Comparison of ENCODE assay signal across 8 cellular contexts in the genomic region with DNA sequence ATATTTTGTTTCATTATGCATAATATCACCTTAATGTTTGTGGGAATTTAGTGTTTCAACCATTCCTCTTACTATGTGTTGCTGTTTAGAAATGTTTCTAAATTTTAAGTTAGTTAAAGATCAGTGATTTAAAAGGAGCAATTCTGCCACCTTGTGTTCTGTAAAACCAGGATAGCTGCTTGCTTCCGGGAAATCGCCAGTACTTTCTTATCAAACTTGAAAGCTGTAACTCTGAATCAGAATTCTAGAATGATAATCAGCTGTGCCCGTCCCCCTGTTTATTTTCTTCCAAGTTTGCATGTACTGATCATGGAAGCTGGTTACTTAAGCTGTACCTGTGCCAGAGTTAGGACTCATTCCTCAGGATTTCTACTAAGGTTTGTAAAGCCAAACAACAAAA.
DNase-seq lines count a peak whose midpoint lies in the region; ATAC-seq and TF ChIP-seq lines count a peak whose summit lies in the region.

No MANE protein-coding gene starts in this region.

- no peak overlapping the region for H4K8ac ChIP-seq in mesendoderm (ENCODE audit: low read depth, low read length)

- no peak overlapping the region for H2BK5ac ChIP-seq in mesendoderm (ENCODE audit: low read length)

- TF ChIP-seq CTCF in GM20000 (IDR thresholded peaks at IDR 0.05; ENCODE audit: extremely low read depth, missing control alignments) = no peak

- H3K27ac ChIP-seq in mesendoderm (ENCODE audit: low read depth, low read length) = no peak overlapping the region

- no peak overlapping the region for H3K4me2 ChIP-seq in mesendoderm (ENCODE audit: low read length)

- no peak overlapping the region for H2BK120ac ChIP-seq in mesendoderm (ENCODE audit: low read depth, low read length)

- no peak overlapping the region for H3K4ac ChIP-seq in mesendoderm (ENCODE audit: low read depth, low read length)

- no peaks in the 10 kb centered on the region for H3K27me3 ChIP-seq in mesendoderm (ENCODE audit: insufficient read depth, low read length, poor library complexity)

- no peak overlapping the region for H2BK15ac ChIP-seq in mesendoderm (replicated peaks; ENCODE audit: low read depth)

- H3K9ac ChIP-seq in mesendoderm (ENCODE audit: low read length) = no peak overlapping the region

- no peaks in the 10 kb centered on the region for H3K4me1 ChIP-seq in mesendoderm (ENCODE audit: control insufficient read depth, low read depth, low read length)

- ATAC-seq in stimulated activated naive CD8-positive, alpha-beta T cell treated with anti-CD3 and anti-CD28 coated beads, Interleukin-15, Interleukin-2, amounts not matched to agents 100 U/mL and 50 U/mL, for 24 hours = no peak
- no peak for ATAC-seq in GM21528 (IDR thresholded peaks at IDR 0.05; ENCODE audit: low FRiP score, unreplicated experiment)

- DNase-seq in CD1c-positive myeloid dendritic cell (ENCODE audit: extremely low spot score) = peak; percentile 15
- DNase-seq in NCI-H460 (ENCODE audit: extremely low read depth, low read depth) = peak; percentile 30
- peak; percentile 78 for DNase-seq in dermis blood vessel endothelial cell
- DNase-seq in mesendoderm = peak; percentile 59
- no peak for DNase-seq in stimulated activated naive CD8-positive, alpha-beta T cell treated with anti-CD3 and anti-CD28 coated beads, Interleukin-15, Interleukin-2, amounts not matched to agents 100 U/mL and 50 U/mL, for 24 hours
- DNase-seq in GM20000 (ENCODE audit: low spot score) = no peak
- no peak for DNase-seq in middle frontal gyrus (ENCODE audit: extremely low spot score, low spot score)

- H2AK5ac ChIP-seq in mesendoderm (ENCODE audit: low read length) = no peak overlapping the region

- no CpG with 5 or more reads among the region's 3 CpGs for WGBS in mesendoderm (ENCODE audit: extremely low coverage, insufficient coverage, low lambda C conversion rate)

- H3K18ac ChIP-seq in mesendoderm (ENCODE audit: low read length) = no peak overlapping the region

- no peak overlapping the region for H3K56ac ChIP-seq in mesendoderm (ENCODE audit: low read length)

- H3K23ac ChIP-seq in mesendoderm (ENCODE audit: low read length) = no peak overlapping the region

- H3K79me1 ChIP-seq in mesendoderm (ENCODE audit: low read length) = no peaks in the 10 kb centered on the region

- H3K4me3 ChIP-seq in mesendoderm (ENCODE audit: low read length) = no peak overlapping the region

- H3K79me2 ChIP-seq in mesendoderm (ENCODE audit: control insufficient read depth, insufficient read depth, low read length) = no peaks in the 10 kb centered on the region

- no peaks in the 10 kb centered on the region for H3K36me3 ChIP-seq in mesendoderm (ENCODE audit: control insufficient read depth, insufficient read depth, low read length)

- H4K5ac ChIP-seq in mesendoderm (ENCODE audit: low read length) = no peak overlapping the region

Comparison
In these comparisons a context has a peak if more than half of its experiments do, and no peak if none do; other contexts are left out.
1. DNase-seq: peak in CD1c-positive myeloid dendritic cell (single experiment), NCI-H460 (single experiment), dermis blood vessel endothelial cell (single experiment) and mesendoderm (single experiment); none in stimulated activated naive CD8-positive, alpha-beta T cell treated with anti-CD3 and anti-CD28 coated beads, Interleukin-15, Interleukin-2, amounts not matched to agents 100 U/mL and 50 U/mL, for 24 hours (single experiment), GM20000 (single experiment) and middle frontal gyrus (single experiment).